In genomic region chr17:4014148-4014927, GRCh38 we compare ENCODE assay signal across 18 cellular contexts.
"Had no signal": no experiment of that assay in that cellular context is flagged by ENCODE, and none has a peak within 500 bp of the region (broad histone marks: within the 10 kb centered on the region; RNA-seq: fewer than 3 reads in every experiment).

No MANE protein-coding gene starts in this region.

- H3K9me3 ChIP-seq: body of pancreas, esophagus squamous epithelium, suprapubic skin had no signal

- H3K27me3 Mint-ChIP-seq: activated CD4-positive, alpha-beta memory T cell treated with anti-CD3 and anti-CD28 coated beads, Interleukin-2, amount 10 ng/mL, durations not matched to agents 7 days and 5 days; activated naive CD8-positive, alpha-beta T cell treated with anti-CD3 and anti-CD28 coated beads for 36 hours; stimulated activated naive CD8-positive, alpha-beta T cell treated with anti-CD3 and anti-CD28 coated beads, Interleukin-15, Interleukin-2, amounts not matched to agents 100 ng/mL and 50 ng/mL, for 24 hours had no signal

- H3K9me3 Mint-ChIP-seq: activated CD4-positive, alpha-beta memory T cell treated with anti-CD3 and anti-CD28 coated beads, Interleukin-2, amount 10 ng/mL, durations not matched to agents 7 days and 5 days; activated naive CD8-positive, alpha-beta T cell treated with anti-CD3 and anti-CD28 coated beads for 36 hours; activated T-cell treated with anti-CD3 and anti-CD28 coated beads, Interleukin-2, amount 50 U/mL, for 72 hours; stimulated activated naive CD8-positive, alpha-beta T cell treated with anti-CD3 and anti-CD28 coated beads, Interleukin-15, Interleukin-2, amounts not matched to agents 100 ng/mL and 50 ng/mL, for 24 hours had no signal

- H3K27me3 ChIP-seq: body of pancreas, esophagus squamous epithelium, suprapubic skin had no signal

- DNase-seq: activated CD4-positive, alpha-beta memory T cell treated with anti-CD3 and anti-CD28 coated beads, Interleukin-2, amount 10 ng/mL, durations not matched to agents 7 days and 5 days; activated CD8-positive, alpha-beta memory T cell treated with anti-CD3 and anti-CD28 coated beads, Interleukin-2, amount 50 U/mL, for 4 hours; activated naive CD8-positive, alpha-beta T cell treated with anti-CD3 and anti-CD28 coated beads for 36 hours; activated T-cell treated with anti-CD3 and anti-CD28 coated beads, Interleukin-2, amount 50 U/mL, for 72 hours; amygdala; body of pancreas; central memory CD4-positive, alpha-beta T cell; cortex of kidney; effector CD4-positive, alpha-beta T cell; esophagus squamous epithelium; hippocampal formation; posterior cingulate gyrus; stimulated activated CD4-positive, alpha-beta T cell treated with anti-CD3 and anti-CD28 coated beads, Interleukin-4, amount 100 ng/mL, for 4 hours; stimulated activated CD8-positive, alpha-beta memory T cell treated with anti-CD3 and anti-CD28 coated beads, Interleukin-4, amount 100 ng/mL, for 48 hours; trophoblast cell had no signal

- H3K4me3 ChIP-seq: body of pancreas, esophagus squamous epithelium, smooth muscle cell, suprapubic skin had no signal

- ATAC-seq: activated T-cell treated with anti-CD3 and anti-CD28 coated beads, Interleukin-2, amount 50 U/mL, for 72 hours; body of pancreas had no signal

- H3K4me3 Mint-ChIP-seq: activated CD4-positive, alpha-beta memory T cell treated with anti-CD3 and anti-CD28 coated beads, Interleukin-2, amount 10 ng/mL, durations not matched to agents 7 days and 5 days; activated naive CD8-positive, alpha-beta T cell treated with anti-CD3 and anti-CD28 coated beads for 36 hours; activated T-cell treated with anti-CD3 and anti-CD28 coated beads, Interleukin-2, amount 50 U/mL, for 72 hours; stimulated activated naive CD8-positive, alpha-beta T cell treated with anti-CD3 and anti-CD28 coated beads, Interleukin-15, Interleukin-2, amounts not matched to agents 100 ng/mL and 50 ng/mL, for 24 hours had no signal

- H3K27ac ChIP-seq: body of pancreas, esophagus squamous epithelium, suprapubic skin had no signal

- H3K4me1 Mint-ChIP-seq: activated CD4-positive, alpha-beta memory T cell treated with anti-CD3 and anti-CD28 coated beads, Interleukin-2, amount 10 ng/mL, durations not matched to agents 7 days and 5 days; activated naive CD8-positive, alpha-beta T cell treated with anti-CD3 and anti-CD28 coated beads for 36 hours had no signal

- H3K27ac Mint-ChIP-seq: activated CD4-positive, alpha-beta memory T cell treated with anti-CD3 and anti-CD28 coated beads, Interleukin-2, amount 10 ng/mL, durations not matched to agents 7 days and 5 days; activated naive CD8-positive, alpha-beta T cell treated with anti-CD3 and anti-CD28 coated beads for 36 hours; activated T-cell treated with anti-CD3 and anti-CD28 coated beads, Interleukin-2, amount 50 U/mL, for 72 hours; stimulated activated naive CD8-positive, alpha-beta T cell treated with anti-CD3 and anti-CD28 coated beads, Interleukin-15, Interleukin-2, amounts not matched to agents 100 ng/mL and 50 ng/mL, for 24 hours had no signal
